Comparison of ENCODE assay signal across 34 cellular contexts in the genomic region with DNA sequence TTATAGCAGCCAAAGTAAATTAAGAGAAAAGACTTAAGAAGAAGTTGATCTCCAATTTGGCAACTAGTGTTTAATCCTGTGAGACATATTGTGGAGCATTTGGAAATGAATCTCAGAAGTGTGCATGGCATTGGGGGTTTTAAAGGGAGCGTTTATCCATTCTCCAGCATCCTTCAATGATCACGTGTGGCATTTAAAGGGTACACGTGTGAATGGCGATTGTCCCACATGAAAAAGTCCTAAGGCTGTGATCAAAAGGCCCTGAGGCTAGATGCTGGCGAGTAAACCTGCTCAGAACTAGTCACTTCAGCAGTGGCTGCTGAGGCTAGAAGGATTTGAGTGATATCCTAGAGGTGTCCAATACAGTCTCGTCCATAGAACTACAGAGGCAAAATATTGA.
"Had no signal": no experiment of that assay in that cellular context is flagged by ENCODE, and none has a peak within 500 bp of the region (broad histone marks: within the 10 kb centered on the region; RNA-seq: fewer than 3 reads in every experiment).

No MANE protein-coding gene starts in this region.

- H3K27me3 ChIP-seq: MG63 had no signal

- H3K9me3 ChIP-seq: MG63 had no signal

- H3K4me3 ChIP-seq: MG63 had no signal

- DNase-seq: Karpas-422, Kasumi-1, MG63, MM.1S, MV-4-11, NCI-H1048, NCI-H1092, NCI-H1092 treated with DMSO at 0.1 percent for 48 hours, NCI-H1105, NCI-H1105 treated with DMSO at 0.1 percent for 48 hours, NCI-H1417, NCI-H1417 treated with DMSO at 0.1 percent for 48 hours, NCI-H1436, NCI-H1436 treated with DMSO at 0.1 percent for 48 hours, NCI-H146, NCI-H1694, NCI-H1694 treated with DMSO at 0.1 percent for 48 hours, NCI-H187, NCI-H187 treated with DMSO at 0.1 percent for 48 hours, NCI-H1930, NCI-H2029, NCI-H2029 treated with DMSO at 0.1 percent for 48 hours, NCI-H2081, NCI-H2081 treated with DMSO at 0.1 percent for 48 hours, NCI-H2107, NCI-H2171, NCI-H2171 treated with DMSO at 0.1 percent for 48 hours, NCI-H2227 treated with DMSO at 0.1 percent for 48 hours, NCI-H226, NCI-H345, NCI-H446, NCI-H446 treated with DMSO at 0.1 percent for 48 hours, NCI-H510A, NCI-H510A treated with DMSO at 0.1 percent for 48 hours had no signal

- H3K36me3 ChIP-seq: MG63 had no signal
